Comparison of ENCODE assay signal across 8 cellular contexts in genomic region chr17:18259621-18260331, GRCh38. TPM values are rescaled to one million over a fixed set of nuclear protein-coding genes. Genes with fewer than 3 reads are reported as not detected.
DNase-seq lines count a peak whose midpoint lies in the region; ATAC-seq, FAIRE-seq and TF ChIP-seq lines count a peak whose summit lies in the region.

No MANE protein-coding gene starts in this region.

- H3K27me3 ChIP-seq in BE2C (no peaks in the 10 kb centered on the region), astrocyte (ENCODE audit: insufficient read depth, low read length) (no peaks in the 10 kb centered on the region), lung (ENCODE audit: control insufficient read depth, insufficient read depth) (no peaks in the 10 kb centered on the region)

- H3K27me3 Mint-ChIP-seq in astrocyte (ENCODE audit: low read depth, unreplicated experiment) = no peaks in the 10 kb centered on the region

- H3K9me3 ChIP-seq in BE2C (no peaks in the 10 kb centered on the region), astrocyte (ENCODE audit: insufficient read depth, low read depth, low read length) (no peaks in the 10 kb centered on the region), lung (ENCODE audit: control insufficient read depth in 2 of 2, insufficient read depth in 1 of 2, low read length in 1 of 2) (no peaks in the 10 kb centered on the region)

- H3K4me3 ChIP-seq in BE2C (ENCODE audit: low read depth, low read length) = peak overlapping the region; percentile 68
- H3K4me3 ChIP-seq in astrocyte (ENCODE audit: insufficient read depth, low read depth, low read length) = peak overlapping the region; percentile 75
- no peak overlapping the region for H3K4me3 ChIP-seq in lung

- no peaks in the 10 kb centered on the region; the same call in 1 of the 2 replicates for H3K4me1 ChIP-seq in BE2C
- H3K4me1 ChIP-seq in astrocyte (ENCODE audit: insufficient read depth, low read length) = peaks cover 26% of the 10 kb centered on the region
- H3K4me1 ChIP-seq in lung (ENCODE audit: control insufficient read depth in 2 of 2, insufficient read depth in 2 of 2, low read length in 2 of 2) = peaks cover 15 to 25% of the 10 kb centered on the region in 2 donors

- H3K27ac ChIP-seq in astrocyte (ENCODE audit: low read depth, low read length) = peak overlapping the region; percentile 46
- H3K27ac ChIP-seq in lung (ENCODE audit: low read depth in 1 of 2, low read length in 1 of 2) = peak overlapping the region; percentile 74 to 96

- H4K20me1 ChIP-seq in astrocyte (ENCODE audit: insufficient read depth, low read length) = peaks cover 41% of the 10 kb centered on the region

- peak overlapping the region; percentile 81 for H3K27ac Mint-ChIP-seq in astrocyte (ENCODE audit: unreplicated experiment)

- peaks cover 5% of the 10 kb centered on the region for H3K36me3 Mint-ChIP-seq in astrocyte (ENCODE audit: low read depth, unreplicated experiment)

- no peaks in the 10 kb centered on the region for H3K9me3 Mint-ChIP-seq in astrocyte (ENCODE audit: unreplicated experiment)

- WGBS in lung, 2 donors = 68 to 76% methylated on average over 22 of the region's 22 CpGs

- H3K9ac ChIP-seq in astrocyte (ENCODE audit: low read length) = peak overlapping the region; percentile 14

- FAIRE-seq in astrocyte (lab: Jason Lieb, UNC) = no peak

- peaks cover 60% of the 10 kb centered on the region for H3K79me2 ChIP-seq in astrocyte (ENCODE audit: insufficient read depth, low read length)

- DNase-seq in BE2C = no peak
- DNase-seq in HK-2 (ENCODE audit: unreplicated experiment) = peak; percentile 49
- DNase-seq in astrocyte (ENCODE audit: low read depth) = peak; percentile 36
- no peak for DNase-seq in lung (ENCODE audit: low spot score)
- no peak for DNase-seq in Ammon's horn (ENCODE audit: low spot score)
- no peak for DNase-seq in NCI-H2029 treated with DMSO at 0.1 percent for 48 hours (lab: John Stamatoyannopoulos, UW)
- no peak for DNase-seq in NCI-H146 treated with DMSO at 0.1 percent for 48 hours (lab: John Stamatoyannopoulos, UW; ENCODE audit: unreplicated experiment)

- peak overlapping the region; percentile 65 for H2AFZ ChIP-seq in astrocyte (ENCODE audit: low read depth, low read length)

- ATAC-seq in lung (ENCODE audit: insufficient read depth, low FRiP score) (no peak), GM21723 (IDR thresholded peaks at IDR 0.05; ENCODE audit: unreplicated experiment) (no peak)

- no peak for TF ChIP-seq CTCF in BE2C (IDR thresholded peaks at IDR 0.05; ENCODE audit: low read depth, low read length)
- no peak for TF ChIP-seq CTCF in astrocyte (IDR thresholded peaks at IDR 0.05; ENCODE audit: insufficient read depth, low read depth, low read length)
- TF ChIP-seq CTCF in lung (IDR thresholded peaks at IDR 0.05; ENCODE audit: control extremely low read depth, extremely low read depth) = no peak

- H3K4me3 Mint-ChIP-seq in astrocyte (ENCODE audit: unreplicated experiment) = peak overlapping the region; percentile 86

- H3K36me3 ChIP-seq in BE2C (no peaks in the 10 kb centered on the region), astrocyte (ENCODE audit: insufficient read depth, low read length) (peaks cover 13% of the 10 kb centered on the region), lung (ENCODE audit: control insufficient read depth in 2 of 2, insufficient read depth in 2 of 2, low read length in 2 of 2) (peaks cover 13 to 30% of the 10 kb centered on the region in 2 donors)

- peaks cover 21% of the 10 kb centered on the region for H3K4me1 Mint-ChIP-seq in astrocyte (ENCODE audit: low read depth, unreplicated experiment)

- peak overlapping the region; percentile 90 for H3K4me2 ChIP-seq in astrocyte (ENCODE audit: low read length)

RNA-seq across cellular contexts. Expression of gene MIEF2, which starts 0.7 kb away (rescaled TPM):
- polyA plus RNA-seq in BE2C (2012; ENCODE audit: insufficient read depth, insufficient read length, low read depth) = 6.6 TPM
- total RNA-seq in astrocyte = 11.6 and 14.1 TPM in 2 replicates
- total RNA-seq in lung = 10 to 100 TPM; 15.5 to 24.1 TPM
- 10 to 100 TPM in 1 of 2 donors, 1 to 10 TPM in 1; 7.3 to 10.8 TPM for polyA plus RNA-seq in lung

RNA-seq across cellular contexts. Expression of gene FLII, which starts 1.2 kb away (rescaled TPM):
- 98.2 TPM for polyA plus RNA-seq in BE2C (2012; ENCODE audit: insufficient read depth, insufficient read length, low read depth)
- total RNA-seq in astrocyte = 227 and 257 TPM in 2 replicates
- total RNA-seq in lung = 100 to 1,000 TPM; 152 to 391 TPM
- 100 to 1,000 TPM; 234 to 298 TPM for polyA plus RNA-seq in lung

RNA-seq across cellular contexts. Expression of gene LLGL1, which starts 34.3 kb away (rescaled TPM):
- 16.0 TPM for polyA plus RNA-seq in BE2C (2012; ENCODE audit: insufficient read depth, insufficient read length, low read depth)
- total RNA-seq in astrocyte (43.5 and 44.6 TPM in 2 replicates), lung (10 to 100 TPM; 14.7 to 21.8 TPM)
- polyA plus RNA-seq in lung = 1 to 10 TPM; 7.1 to 9.5 TPM

RNA-seq across cellular contexts. Expression of gene TOP3A, which starts 55.0 kb away (rescaled TPM):
- polyA plus RNA-seq in BE2C (2012; ENCODE audit: insufficient read depth, insufficient read length, low read depth) = 14.1 TPM
- total RNA-seq in astrocyte (28.8 and 31.0 TPM in 2 replicates), lung (10 to 100 TPM; 36.5 to 41.4 TPM)
- 10 to 100 TPM; 14.6 to 17.0 TPM for polyA plus RNA-seq in lung

RNA-seq across cellular contexts. Expression of gene SMCR8, which starts 55.3 kb away (rescaled TPM):
- 7.1 TPM for polyA plus RNA-seq in BE2C (2012; ENCODE audit: insufficient read depth, insufficient read length, low read depth)
- total RNA-seq in astrocyte (20.3 and 20.4 TPM in 2 replicates), lung (10 to 100 TPM; 17.4 to 20.9 TPM)
- polyA plus RNA-seq in lung = 10 to 100 TPM in 1 of 2 donors, 1 to 10 TPM in 1; 4.2 to 12.7 TPM

Comparison
In these comparisons a context has a peak if more than half of its experiments do, and no peak if none do; other contexts are left out.
1. DNase-seq: peak in HK-2 (single experiment) and astrocyte (single experiment); none in BE2C (single experiment), lung (single experiment), Ammon's horn (single experiment), NCI-H2029 treated with DMSO at 0.1 percent for 48 hours (single experiment) and NCI-H146 treated with DMSO at 0.1 percent for 48 hours (single experiment).